Comparison of ENCODE assay signal across 14 cellular contexts in genomic region chr18:26963292-26963691, GRCh38.
DNase-seq lines count a peak whose midpoint lies in the region; ATAC-seq and TF ChIP-seq lines count a peak whose summit lies in the region.
"Had no signal": no experiment of that assay in that cellular context is flagged by ENCODE, and none has a peak within 500 bp of the region (broad histone marks: within the 10 kb centered on the region; RNA-seq: fewer than 3 reads in every experiment).

No MANE protein-coding gene starts in this region.

- no peak overlapping the region for H3K27ac ChIP-seq in PC-3 (ENCODE audit: low read length)
- H3K27ac ChIP-seq: skin epidermis, vagina had no signal

- DNase-seq in SHP77 treated with DMSO at 0.1 percent for 48 hours (lab: John Stamatoyannopoulos, UW) (peak; percentile 6), SHP77 (lab: John Stamatoyannopoulos, UW) (no peak), PC-3 (peak; percentile 37), fibroblast of the aortic adventitia (ENCODE audit: low read depth) (peak; percentile 13), retinal pigment epithelial cell (ENCODE audit: low read depth) (no peak), NAMALWA (ENCODE audit: low spot score) (no peak)
- DNase-seq in activated naive CD4-positive, alpha-beta T cell treated with anti-CD3 and anti-CD28 coated beads, Interleukin-2, amount 10 ng/mL, durations not matched to agents 7 days and 5 days = no peak
- DNase-seq: mucosa of descending colon had no signal

- H3K4me3 ChIP-seq in PC-3 (ENCODE audit: low read length) (no peak overlapping the region), fibroblast of the aortic adventitia (ENCODE audit: low read depth, low read length) (no peak overlapping the region), retinal pigment epithelial cell (ENCODE audit: low read length) (no peak overlapping the region)
- H3K4me3 ChIP-seq: K562, mucosa of descending colon, skin epidermis, vagina had no signal

- no peak overlapping the region for H2AFZ ChIP-seq in PC-3 (ENCODE audit: low read length)

- H3K27ac Mint-ChIP-seq in activated naive CD4-positive, alpha-beta T cell treated with anti-CD3 and anti-CD28 coated beads, Interleukin-2, amount 10 ng/mL, durations not matched to agents 7 days and 5 days = no peak overlapping the region
- H3K27ac Mint-ChIP-seq: activated T-helper 17 cell treated with anti-CD3 and anti-CD28 coated beads, Interleukin-2, amount 50 U/mL, for 72 hours; dendritic cell treated with granulocyte-macrophage colony-stimulating factor and Interleukin-4, amounts not matched to agents 40 ng/mL and 50 ng/mL, for 4 days had no signal

- ATAC-seq in PC-3 (peak; percentile 75), HG03139 (IDR thresholded peaks at IDR 0.05; ENCODE audit: unreplicated experiment) (no peak)
- ATAC-seq: activated T-helper 17 cell treated with anti-CD3 and anti-CD28 coated beads, Interleukin-2, amount 50 U/mL, for 72 hours; K562; mucosa of descending colon had no signal

- H3K9me2 ChIP-seq in PC-3 (replicated peaks; ENCODE audit: low read length) = no peaks in the 10 kb centered on the region

- no peaks in the 10 kb centered on the region for H3K4me1 Mint-ChIP-seq in activated naive CD4-positive, alpha-beta T cell treated with anti-CD3 and anti-CD28 coated beads, Interleukin-2, amount 10 ng/mL, durations not matched to agents 7 days and 5 days
- H3K4me1 Mint-ChIP-seq: activated T-helper 17 cell treated with anti-CD3 and anti-CD28 coated beads, Interleukin-2, amount 50 U/mL, for 72 hours had no signal

- POLR2A ChIA-PET in PC-3 (lab: Charles Lee; ENCODE audit: unreplicated experiment) = no interaction called here

- CTCF ChIA-PET in PC-3 (lab: Charles Lee) = interaction anchor here (0.7 to 0.9 kb wide), 2 partner anchors 342 to 556 kb away, joined by 7 to 12 read pairs; no protein-coding TSS in a partner anchor
- CTCF ChIA-PET in activated naive CD4-positive, alpha-beta T cell treated with anti-CD3 and anti-CD28 coated beads, Interleukin-2, amount 10 ng/mL, durations not matched to agents 7 days and 5 days (lab: Charles Lee) = no interaction called here

- no TSS peak for BruUV-seq in PC-3 (replicated peaks; lab: Mats Ljungman, UMichigan)

- H3K27me3 ChIP-seq in PC-3 (ENCODE audit: low read length) = peaks cover 11% of the 10 kb centered on the region; the same call in 1 of the 2 replicates
- H3K27me3 ChIP-seq: vagina had no signal

- TF ChIP-seq CTCF in PC-3 (conservative IDR thresholded peaks at IDR 0.05; ENCODE audit: low read depth, low read length) = peak; percentile 50
- peak; percentile 5 for TF ChIP-seq CTCF in fibroblast of the aortic adventitia (IDR thresholded peaks at IDR 0.05; ENCODE audit: insufficient read depth, low read length)
- TF ChIP-seq CTCF in retinal pigment epithelial cell (conservative IDR thresholded peaks at IDR 0.05; ENCODE audit: low read depth, low read length) = peak; percentile 28

- H3K4me1 ChIP-seq in PC-3 (ENCODE audit: insufficient read depth, low read length) = no peaks in the 10 kb centered on the region

- no peaks in the 10 kb centered on the region for H3K9me3 ChIP-seq in PC-3 (ENCODE audit: low read length)
- H3K9me3 ChIP-seq: mucosa of descending colon, vagina had no signal

- no peak overlapping the region for H3K9ac ChIP-seq in PC-3 (ENCODE audit: low read length)

- H3K27me3 Mint-ChIP-seq in activated naive CD4-positive, alpha-beta T cell treated with anti-CD3 and anti-CD28 coated beads, Interleukin-2, amount 10 ng/mL, durations not matched to agents 7 days and 5 days = no peaks in the 10 kb centered on the region
- H3K27me3 Mint-ChIP-seq: activated T-helper 17 cell treated with anti-CD3 and anti-CD28 coated beads, Interleukin-2, amount 50 U/mL, for 72 hours had no signal

- H3K36me3 ChIP-seq in PC-3 (ENCODE audit: low read depth, low read length) = no peaks in the 10 kb centered on the region
- H3K36me3 ChIP-seq: vagina had no signal

- H4K20me1 ChIP-seq in PC-3 (ENCODE audit: low read length) = no peaks in the 10 kb centered on the region

- H3K36me3 Mint-ChIP-seq in activated naive CD4-positive, alpha-beta T cell treated with anti-CD3 and anti-CD28 coated beads, Interleukin-2, amount 10 ng/mL, durations not matched to agents 7 days and 5 days = no peaks in the 10 kb centered on the region

- no peaks in the 10 kb centered on the region for H3K79me2 ChIP-seq in PC-3 (ENCODE audit: low read length)

- H3K4me3 Mint-ChIP-seq in activated naive CD4-positive, alpha-beta T cell treated with anti-CD3 and anti-CD28 coated beads, Interleukin-2, amount 10 ng/mL, durations not matched to agents 7 days and 5 days = no peak overlapping the region
- H3K4me3 Mint-ChIP-seq: activated T-helper 17 cell treated with anti-CD3 and anti-CD28 coated beads, Interleukin-2, amount 50 U/mL, for 72 hours; dendritic cell treated with granulocyte-macrophage colony-stimulating factor and Interleukin-4, amounts not matched to agents 40 ng/mL and 50 ng/mL, for 4 days had no signal

- intact Hi-C loops in PC-3 (cut with micrococcal nuclease) = loop anchor here (1.0 to 10.0 kb wide), 4 partner anchors 150 to 578 kb away; no protein-coding TSS in a partner anchor

- H3K4me2 ChIP-seq in PC-3 (ENCODE audit: low read length) = no peak overlapping the region

- no peaks in the 10 kb centered on the region for H3F3A ChIP-seq in PC-3 (ENCODE audit: low read length, unreplicated experiment)

- H3K9me3 Mint-ChIP-seq in activated naive CD4-positive, alpha-beta T cell treated with anti-CD3 and anti-CD28 coated beads, Interleukin-2, amount 10 ng/mL, durations not matched to agents 7 days and 5 days = no peaks in the 10 kb centered on the region
- H3K9me3 Mint-ChIP-seq: dendritic cell treated with granulocyte-macrophage colony-stimulating factor and Interleukin-4, amounts not matched to agents 40 ng/mL and 50 ng/mL, for 4 days had no signal

Comparison
In these comparisons a context has a peak if more than half of its experiments do, and no peak if none do; other contexts are left out.
1. DNase-seq: peak in SHP77 treated with DMSO at 0.1 percent for 48 hours (single experiment), PC-3 (single experiment) and fibroblast of the aortic adventitia (single experiment); none in SHP77 (0 of 2), retinal pigment epithelial cell (single experiment), NAMALWA (single experiment) and activated naive CD4-positive, alpha-beta T cell treated with anti-CD3 and anti-CD28 coated beads, Interleukin-2, amount 10 ng/mL, durations not matched to agents 7 days and 5 days (single experiment).
2. Peak in every context shown above with its lines, with median percentiles within 50 percentile points of each other: CTCF ChIP-seq.